Comparison of ENCODE assay signal across 19 cellular contexts in the genomic region with DNA sequence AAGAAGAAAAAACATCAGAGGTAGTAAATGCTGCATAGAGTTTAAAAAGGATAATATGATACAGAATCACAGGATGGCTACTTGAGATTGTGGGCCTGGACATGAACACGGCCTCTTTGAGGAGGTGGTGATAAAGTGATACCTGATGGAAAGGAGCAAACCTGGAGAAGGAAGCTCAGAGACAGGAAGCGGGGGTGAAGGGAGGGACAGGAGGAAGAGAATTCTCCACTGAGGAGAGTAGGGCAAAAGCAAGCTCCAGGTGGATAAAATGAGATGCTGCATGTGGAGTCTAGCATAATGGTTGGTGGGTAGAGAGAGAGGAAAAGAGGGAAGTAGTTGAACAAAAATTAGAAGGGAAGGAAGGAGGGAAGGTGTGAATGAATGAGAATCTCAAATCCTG.
"Had no signal": no experiment of that assay in that cellular context is flagged by ENCODE, and none has a peak within 500 bp of the region (broad histone marks: within the 10 kb centered on the region; RNA-seq: fewer than 3 reads in every experiment).

No MANE protein-coding gene starts in this region.

- H3K4me3 Mint-ChIP-seq: activated CD4-positive, alpha-beta memory T cell treated with anti-CD3 and anti-CD28 coated beads, Interleukin-2, amount 10 ng/mL, durations not matched to agents 7 days and 5 days; activated T-cell treated with anti-CD3 and anti-CD28 coated beads, Interleukin-2, amount 50 U/mL, for 4 hours; central memory CD8-positive, alpha-beta T cell; naive thymus-derived CD8-positive, alpha-beta T cell had no signal

- H3K9me3 Mint-ChIP-seq: activated CD4-positive, alpha-beta memory T cell treated with anti-CD3 and anti-CD28 coated beads, Interleukin-2, amount 10 ng/mL, durations not matched to agents 7 days and 5 days; activated T-cell treated with anti-CD3 and anti-CD28 coated beads, Interleukin-2, amount 50 U/mL, for 4 hours; central memory CD8-positive, alpha-beta T cell; naive thymus-derived CD8-positive, alpha-beta T cell had no signal

- ATAC-seq: activated T-cell treated with anti-CD3 and anti-CD28 coated beads, Interleukin-2, amount 50 U/mL, for 4 hours; gastrocnemius medialis; naive thymus-derived CD8-positive, alpha-beta T cell had no signal

- H3K27ac Mint-ChIP-seq: activated CD4-positive, alpha-beta memory T cell treated with anti-CD3 and anti-CD28 coated beads, Interleukin-2, amount 10 ng/mL, durations not matched to agents 7 days and 5 days had no signal

- H3K27me3 Mint-ChIP-seq: activated CD4-positive, alpha-beta memory T cell treated with anti-CD3 and anti-CD28 coated beads, Interleukin-2, amount 10 ng/mL, durations not matched to agents 7 days and 5 days; central memory CD8-positive, alpha-beta T cell; naive thymus-derived CD8-positive, alpha-beta T cell had no signal

- DNase-seq: activated CD4-positive, alpha-beta memory T cell treated with anti-CD3 and anti-CD28 coated beads, Interleukin-2, amount 10 ng/mL, durations not matched to agents 7 days and 5 days; activated CD4-positive, alpha-beta T cell treated with anti-CD3 and anti-CD28 coated beads for 48 hours; activated effector memory CD4-positive, alpha-beta T cell treated with Interleukin-2 at 50 U/mL for 16 hours; activated naive CD4-positive, alpha-beta T cell treated with anti-CD3 and anti-CD28 coated beads, Interleukin-2, amount 50 U/mL, for 16 hours; activated T-cell treated with anti-CD3 and anti-CD28 coated beads, Interleukin-2, amount 50 U/mL, for 4 hours; aorta; cortex of kidney; gastrocnemius medialis; left ventricle myocardium inferior; mammary epithelial cell; naive thymus-derived CD8-positive, alpha-beta T cell; occipital lobe; posterior cingulate gyrus; stimulated activated CD8-positive, alpha-beta memory T cell treated with anti-CD3 and anti-CD28 coated beads, Interleukin-4, amount 100 ng/mL, for 48 hours; stimulated activated naive CD4-positive, alpha-beta T cell treated with Interleukin-2 at 50 U/mL for 16 hours; T-helper 2 cell; thyroid gland; WERI-Rb-1 had no signal

- H3K4me1 Mint-ChIP-seq: central memory CD8-positive, alpha-beta T cell had no signal
